ENCODE assay signal across 1 cellular context in the genomic region with DNA sequence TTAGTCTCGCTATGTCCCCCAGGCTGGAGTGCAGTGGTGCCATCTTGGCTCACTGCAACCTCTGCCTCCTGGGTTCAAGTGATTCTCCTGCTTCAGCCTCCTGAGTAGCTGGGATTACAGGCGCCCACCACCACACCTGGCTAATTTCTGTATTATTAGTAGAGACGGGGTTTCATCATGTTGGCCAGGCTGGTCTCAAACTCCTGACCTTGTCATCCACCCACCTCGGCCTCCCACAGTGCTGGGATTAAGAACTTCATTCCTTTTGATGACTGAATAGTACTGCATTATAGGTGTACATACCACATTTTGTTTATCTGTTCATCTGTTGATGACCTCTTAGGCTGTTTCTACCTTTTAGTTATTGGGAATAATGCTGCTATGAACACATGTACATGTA.
TF ChIP-seq lines count a peak whose summit lies in the region.

No MANE protein-coding gene starts in this region.

TF ChIP-seq in HEK293, 187 proteins besides CTCF, POLR2A, EP300 and RAD21:
- TF ChIP-seq EGR2 (tag by site-specific recombination; IDR thresholded peaks at IDR 0.05; ENCODE audit: low read depth), result peak; percentile 52; the same call in 1 of the 2 replicates
- peak; percentile 66 for TF ChIP-seq ZFHX2 (tag by site-specific recombination; conservative IDR thresholded peaks at IDR 0.05)
- TF ChIP-seq ZNF146 (tag by site-specific recombination; IDR thresholded peaks at IDR 0.05), result 0 out of 2 replicates have a peak, but pooled peaks have one; percentile 10
